In the genomic region with DNA sequence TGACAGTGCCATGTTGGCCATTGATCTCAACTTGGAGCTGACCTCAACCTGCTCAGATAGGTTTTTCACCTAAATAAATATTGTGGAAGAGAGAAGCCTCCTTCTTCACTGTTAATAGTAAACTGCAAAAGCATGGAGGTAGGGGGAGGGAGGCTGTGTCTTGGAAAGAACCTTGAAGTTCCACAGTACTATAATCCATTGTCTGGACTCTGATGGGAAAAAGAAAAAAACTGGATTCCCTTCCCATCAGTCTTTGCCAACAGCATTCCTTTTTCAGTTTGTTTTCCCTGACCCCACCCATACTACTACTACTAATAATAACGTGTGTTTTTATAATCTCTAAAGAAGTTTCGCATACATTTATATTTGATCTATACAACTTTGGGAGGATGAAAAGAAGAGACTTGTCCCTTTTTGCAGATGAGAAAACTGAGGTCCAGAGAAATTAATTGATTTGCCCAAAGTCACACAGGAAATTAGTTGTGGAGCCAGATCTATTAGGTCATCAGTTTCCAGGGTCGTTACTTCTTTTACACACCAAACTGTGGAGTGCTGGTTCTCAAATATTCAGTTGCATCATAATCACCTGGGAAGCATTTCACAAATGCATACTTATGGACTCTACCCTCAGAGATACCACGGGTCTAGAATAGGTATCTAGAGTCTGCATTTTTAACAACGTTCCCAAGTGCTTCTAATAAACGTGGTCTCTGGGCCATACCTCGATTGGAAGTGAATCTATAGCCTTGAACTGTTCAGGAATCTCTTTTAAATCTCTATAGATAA, we compare ENCODE assay signal across 18 cellular contexts. TPM values are rescaled to one million over a fixed set of nuclear protein-coding genes. Genes with fewer than 3 reads are reported as not detected.
DNase-seq lines count a peak whose midpoint lies in the region; FAIRE-seq and TF ChIP-seq lines count a peak whose summit lies in the region.
"Had no signal": no experiment of that assay in that cellular context is flagged by ENCODE, and none has a peak within 500 bp of the region (broad histone marks: within the 10 kb centered on the region; RNA-seq: fewer than 3 reads in every experiment).

No MANE protein-coding gene starts in this region.

- CTCF ChIA-PET in endothelial cell of umbilical vein (lab: Charles Lee), result no interaction called here

- H3K27me3 Mint-ChIP-seq in astrocyte (ENCODE audit: low read depth, unreplicated experiment) (no peaks in the 10 kb centered on the region), mesothelial cell of epicardium (ENCODE audit: low read depth) (no peaks in the 10 kb centered on the region)
- H3K27me3 Mint-ChIP-seq: CD4-positive, alpha-beta memory T cell had no signal

- DNase-seq in astrocyte (ENCODE audit: low read depth), result no peak
- no peak for DNase-seq in endothelial cell of umbilical vein (ENCODE audit: low read depth, low spot score)
- DNase-seq in mesothelial cell of epicardium (ENCODE audit: low spot score in 2 of 2, unreplicated experiment in 2 of 2), result no peak
- DNase-seq in trophoblast cell, result peak; percentile 2 to 63
- DNase-seq in esophagus squamous epithelium (lab: John Stamatoyannopoulos, UW), result no peak
- no peak for DNase-seq in AG20443 (ENCODE audit: low spot score)
- DNase-seq in ACHN, result no peak
- DNase-seq: BE2C; CD4-positive, alpha-beta memory T cell; DMS79; GOT3 had no signal

- no peak overlapping the region for H3K23ac ChIP-seq in trophoblast cell (ENCODE audit: low read length)

- no peak overlapping the region for H3K4me2 ChIP-seq in astrocyte (ENCODE audit: low read length)
- no peak overlapping the region for H3K4me2 ChIP-seq in endothelial cell of umbilical vein (ENCODE audit: insufficient read depth, low read length)
- H3K4me2 ChIP-seq in trophoblast cell (ENCODE audit: low read length), result no peak overlapping the region

- H4K91ac ChIP-seq in trophoblast cell (ENCODE audit: low read depth, low read length), result no peak overlapping the region

- no peak overlapping the region for H3K4ac ChIP-seq in trophoblast cell (ENCODE audit: low read depth, low read length)

- FAIRE-seq in astrocyte (lab: Jason Lieb, UNC), result peak; percentile 26
- FAIRE-seq in endothelial cell of umbilical vein (lab: Jason Lieb, UNC), result peak; percentile 40
- FAIRE-seq: GM12878, GM18507 had no signal

- H3K27ac Mint-ChIP-seq in astrocyte (ENCODE audit: unreplicated experiment) (no peak overlapping the region), mesothelial cell of epicardium (peak overlapping the region; percentile 75)
- H3K27ac Mint-ChIP-seq: CD4-positive, alpha-beta memory T cell had no signal

- in situ Hi-C loops in ACHN (cut with HindIII; ENCODE audit: low pct_ligation_motif_present, low pct_unique_long_range_greater_than_20kb, low sequenced_read_pairs), result no loop called here

- no peak overlapping the region for H3K9ac ChIP-seq in astrocyte (ENCODE audit: low read length)
- H3K9ac ChIP-seq in endothelial cell of umbilical vein (replicated peaks; ENCODE audit: extremely low read depth, insufficient read depth, low read length), result no peak overlapping the region
- H3K9ac ChIP-seq in trophoblast cell (ENCODE audit: low read length), result no peak overlapping the region

- no peak overlapping the region for H2BK12ac ChIP-seq in trophoblast cell (ENCODE audit: low read length)

- no peak overlapping the region for H3K4me3 Mint-ChIP-seq in astrocyte (ENCODE audit: unreplicated experiment)
- H3K4me3 Mint-ChIP-seq in mesothelial cell of epicardium, result no peak overlapping the region
- H3K4me3 Mint-ChIP-seq: CD4-positive, alpha-beta memory T cell had no signal

- BruUV-seq in endothelial cell of umbilical vein (replicated peaks; lab: Mats Ljungman, UMichigan), result no TSS peak

- no peak overlapping the region for H4K12ac ChIP-seq in trophoblast cell (ENCODE audit: low read depth, low read length)

- no peak overlapping the region for H3K27ac ChIP-seq in astrocyte (ENCODE audit: low read depth, low read length)
- no peak overlapping the region for H3K27ac ChIP-seq in endothelial cell of umbilical vein (ENCODE audit: insufficient read depth, low read depth, low read length)
- H3K27ac ChIP-seq in trophoblast cell (ENCODE audit: low read depth, low read length), result no peak overlapping the region
- no peak overlapping the region for H3K27ac ChIP-seq in esophagus squamous epithelium
- H3K27ac ChIP-seq: C4-2B had no signal

- H3K9me1 ChIP-seq in endothelial cell of umbilical vein (replicated peaks; ENCODE audit: control insufficient read depth, extremely low read depth, insufficient read depth, low read length), result no peaks in the 10 kb centered on the region

- H3K4me1 ChIP-seq in astrocyte (ENCODE audit: insufficient read depth, low read length), result peaks cover 12% of the 10 kb centered on the region
- peaks cover 11% of the 10 kb centered on the region for H3K4me1 ChIP-seq in endothelial cell of umbilical vein (ENCODE audit: control insufficient read depth, extremely low read depth, insufficient read depth, low read length)
- peaks cover 0 to 6% of the 10 kb centered on the region in 2 experiments for H3K4me1 ChIP-seq in trophoblast cell (ENCODE audit: control insufficient read depth in 1 of 2, insufficient read depth in 2 of 2, low read length in 2 of 2)
- peaks cover 0 to 8% (median 8%) of the 10 kb centered on the region in 3 donors for H3K4me1 ChIP-seq in esophagus squamous epithelium

- H3K36me3 ChIP-seq in astrocyte (ENCODE audit: insufficient read depth, low read length) (no peaks in the 10 kb centered on the region), endothelial cell of umbilical vein (ENCODE audit: control insufficient read depth in 2 of 2, extremely low read depth in 1 of 2, insufficient read depth in 2 of 2, low read length in 2 of 2) (no peaks in the 10 kb centered on the region), trophoblast cell (ENCODE audit: control insufficient read depth in 1 of 2, insufficient read depth in 2 of 2, low read length in 2 of 2) (no peaks in the 10 kb centered on the region), esophagus squamous epithelium (no peaks in the 10 kb centered on the region)
- H3K36me3 ChIP-seq: BE2C, HAP-1 had no signal

- H3K9me3 ChIP-seq in astrocyte (ENCODE audit: insufficient read depth, low read depth, low read length) (no peaks in the 10 kb centered on the region), endothelial cell of umbilical vein (replicated peaks; ENCODE audit: control insufficient read depth, insufficient read depth, low read length) (no peaks in the 10 kb centered on the region), trophoblast cell (ENCODE audit: insufficient read depth, low read depth, low read length) (no peaks in the 10 kb centered on the region), esophagus squamous epithelium (no peaks in the 10 kb centered on the region)
- H3K9me3 ChIP-seq: BE2C, HAP-1 had no signal

- TF ChIP-seq POLR2A in endothelial cell of umbilical vein (IDR thresholded peaks at IDR 0.05; ENCODE audit: low read depth, low read length) (no peak), esophagus squamous epithelium (IDR thresholded peaks at IDR 0.05) (no peak)

- no peak overlapping the region for H3K4me3 ChIP-seq in astrocyte (ENCODE audit: insufficient read depth, low read depth, low read length)
- no peak overlapping the region for H3K4me3 ChIP-seq in endothelial cell of umbilical vein (replicated peaks in 1 of 3; ENCODE audit: insufficient read depth in 1 of 3, low read depth in 1 of 3, low read length in 3 of 3)
- H3K4me3 ChIP-seq in trophoblast cell (ENCODE audit: low read depth, low read length), result no peak overlapping the region
- no peak overlapping the region for H3K4me3 ChIP-seq in esophagus squamous epithelium
- H3K4me3 ChIP-seq: GM12878, HAP-1 had no signal

- H2AK5ac ChIP-seq in trophoblast cell (ENCODE audit: low read length), result no peak overlapping the region

- H3K4me1 Mint-ChIP-seq in astrocyte (ENCODE audit: low read depth, unreplicated experiment) (peaks cover 17% of the 10 kb centered on the region), mesothelial cell of epicardium (peaks cover 34% of the 10 kb centered on the region)
- H3K4me1 Mint-ChIP-seq: CD4-positive, alpha-beta memory T cell had no signal

- dilution Hi-C loops in endothelial cell of umbilical vein (cut with MboI; ENCODE audit: extremely low pct_ligation_motif_present, low sequenced_read_pairs), result no loop called here

- H3K36me3 Mint-ChIP-seq in astrocyte (ENCODE audit: low read depth, unreplicated experiment), result no peaks in the 10 kb centered on the region
- H3K36me3 Mint-ChIP-seq in mesothelial cell of epicardium, result peaks cover 8% of the 10 kb centered on the region
- H3K36me3 Mint-ChIP-seq: CD4-positive, alpha-beta memory T cell had no signal

- intact Hi-C loops in endothelial cell of umbilical vein (cut with micrococcal nuclease), result no loop called here
- intact Hi-C loops in esophagus squamous epithelium (cut with DNase I), result no loop called here

- H3K79me1 ChIP-seq in trophoblast cell (ENCODE audit: low read length), result peaks cover 3% of the 10 kb centered on the region

- H3K79me2 ChIP-seq in astrocyte (ENCODE audit: insufficient read depth, low read length) (no peaks in the 10 kb centered on the region), endothelial cell of umbilical vein (ENCODE audit: control insufficient read depth, insufficient read depth, low read length) (no peaks in the 10 kb centered on the region), trophoblast cell (ENCODE audit: control insufficient read depth, insufficient read depth, low read length, poor library complexity) (no peaks in the 10 kb centered on the region)

- H2AFZ ChIP-seq in astrocyte (ENCODE audit: low read depth, low read length), result no peak overlapping the region
- no peak overlapping the region for H2AFZ ChIP-seq in endothelial cell of umbilical vein (ENCODE audit: low read depth, low read length)
- H2AFZ ChIP-seq in trophoblast cell (ENCODE audit: insufficient read depth, low read length, poor library complexity), result no peak overlapping the region

- no peaks in the 10 kb centered on the region for H3K27me3 ChIP-seq in astrocyte (ENCODE audit: insufficient read depth, low read length)
- H3K27me3 ChIP-seq in endothelial cell of umbilical vein (ENCODE audit: control insufficient read depth in 2 of 2, insufficient read depth in 2 of 2, low read length in 2 of 2), result no peaks in the 10 kb centered on the region
- H3K27me3 ChIP-seq in trophoblast cell (ENCODE audit: insufficient read depth, low read length), result no peaks in the 10 kb centered on the region
- no peaks in the 10 kb centered on the region for H3K27me3 ChIP-seq in esophagus squamous epithelium
- H3K27me3 ChIP-seq: BE2C had no signal

- H2BK5ac ChIP-seq in trophoblast cell (ENCODE audit: low read depth, low read length, poor library complexity), result no peak overlapping the region

- H3K14ac ChIP-seq in trophoblast cell (ENCODE audit: low read length), result no peak overlapping the region

- no CpG with 5 or more reads among the region's 7 CpGs for WGBS in trophoblast cell (ENCODE audit: extremely low coverage, insufficient coverage, insufficient read length)
- 62 to 77% methylated on average over 7 of the region's 7 CpGs for WGBS in esophagus squamous epithelium, 2 donors

- H2BK120ac ChIP-seq in trophoblast cell (ENCODE audit: insufficient read depth, low read length, poor library complexity), result no peak overlapping the region

- H3K9me3 Mint-ChIP-seq in astrocyte (ENCODE audit: unreplicated experiment), result peaks cover 5% of the 10 kb centered on the region
- peaks cover 14% of the 10 kb centered on the region for H3K9me3 Mint-ChIP-seq in mesothelial cell of epicardium
- H3K9me3 Mint-ChIP-seq: CD4-positive, alpha-beta memory T cell had no signal

- TF ChIP-seq CTCF in astrocyte (IDR thresholded peaks at IDR 0.05; ENCODE audit: insufficient read depth, low read depth, low read length) (no peak), endothelial cell of umbilical vein (IDR thresholded peaks at IDR 0.05; ENCODE audit: extremely low read depth in 1 of 2, insufficient read depth in 1 of 2, low read depth in 1 of 2, low read length in 2 of 2) (no peak), mesothelial cell of epicardium (IDR thresholded peaks at IDR 0.05; ENCODE audit: unreplicated experiment) (no peak), esophagus squamous epithelium (IDR thresholded peaks at IDR 0.05) (no peak)

- H4K20me1 ChIP-seq in astrocyte (ENCODE audit: insufficient read depth, low read length) (no peaks in the 10 kb centered on the region), endothelial cell of umbilical vein (replicated peaks; ENCODE audit: control insufficient read depth, extremely low read depth, insufficient read depth, low read length) (no peaks in the 10 kb centered on the region)

- POLR2A ChIA-PET in endothelial cell of umbilical vein (lab: Charles Lee), result no interaction called here

- no peak overlapping the region for H4K8ac ChIP-seq in trophoblast cell (ENCODE audit: low read depth, low read length)

- no peak overlapping the region for H3K18ac ChIP-seq in trophoblast cell (ENCODE audit: low read length)

RNA-seq across cellular contexts. Expression of a gene that starts 59.1 kb away (rescaled TPM):
- total RNA-seq in astrocyte (not detected in 2 replicates), endothelial cell of umbilical vein (not detected in 2 replicates), mesothelial cell of epicardium (not detected in 3 replicates), esophagus squamous epithelium (not detected)
- not detected in 2 replicates for polyA plus RNA-seq in endothelial cell of umbilical vein
- polyA plus RNA-seq in endothelial cell of umbilical vein (2011; cell fraction: cytosol; rRNA removed), result not detected in 2 replicates
- polyA plus RNA-seq in endothelial cell of umbilical vein (2011; cell fraction: nucleus; rRNA removed), result not detected in 2 replicates
- not detected in 2 replicates for polyA plus RNA-seq in endothelial cell of umbilical vein (2012)
- not detected in 2 replicates for polyA minus RNA-seq in endothelial cell of umbilical vein
- not detected for polyA minus RNA-seq in endothelial cell of umbilical vein (2011; cell fraction: cytosol; rRNA and poly(A)+ RNA removed)
- polyA minus RNA-seq in endothelial cell of umbilical vein (2011; cell fraction: nucleus; rRNA and poly(A)+ RNA removed), result not detected in 2 replicates
- not detected in 2 replicates for polyA plus RNA-seq in trophoblast cell (2013)
- total RNA-seq: A172; CD4-positive, alpha-beta memory T cell; G401; GM12878; HT-29 had no signal
- polyA plus RNA-seq: CD4-positive, alpha-beta memory T cell; GM12878 had no signal

Comparison
In these comparisons a context has a peak if more than half of its experiments do, and no peak if none do; other contexts are left out.
1. DNase-seq: peak in trophoblast cell (2 of 2); none in astrocyte (single experiment), endothelial cell of umbilical vein (single experiment), mesothelial cell of epicardium (0 of 2), esophagus squamous epithelium (single experiment), AG20443 (single experiment) and ACHN (single experiment).